ENCODE assay signal across 9 cellular contexts in genomic region chr7:107661865-107662379, GRCh38. TPM values are rescaled to one million over a fixed set of nuclear protein-coding genes. Genes with fewer than 3 reads are reported as not detected.
DNase-seq lines count a peak whose midpoint lies in the region; ATAC-seq lines count a peak whose summit lies in the region.
"Had no signal": no experiment of that assay in that cellular context is flagged by ENCODE, and none has a peak within 500 bp of the region (broad histone marks: within the 10 kb centered on the region; RNA-seq: fewer than 3 reads in every experiment).

No MANE protein-coding gene starts in this region.

- no peaks in the 10 kb centered on the region for H3K4me1 ChIP-seq in thymus (ENCODE audit: control insufficient read depth, insufficient read depth, low read length)

- H3K27ac ChIP-seq in thymus (ENCODE audit: low read depth), result no peak overlapping the region

- ATAC-seq in activated CD8-positive, alpha-beta T cell treated with anti-CD3 and anti-CD28 coated beads, Interleukin-2, amount 10 ng/mL, durations not matched to agents 7 days and 5 days, result no peak
- ATAC-seq in HG02642 (IDR thresholded peaks at IDR 0.05; ENCODE audit: poor library complexity, unreplicated experiment), result no peak

- H3K4me3 Mint-ChIP-seq in activated CD4-positive, alpha-beta T cell treated with anti-CD3 and anti-CD28 coated beads, Interleukin-2, amount 10 ng/mL, durations not matched to agents 7 days and 5 days, result peak overlapping the region; percentile 78
- H3K4me3 Mint-ChIP-seq in activated CD8-positive, alpha-beta T cell treated with anti-CD3 and anti-CD28 coated beads, Interleukin-2, amount 10 ng/mL, durations not matched to agents 7 days and 5 days, result peak overlapping the region; percentile 83

- H3K9me3 Mint-ChIP-seq in activated CD4-positive, alpha-beta T cell treated with anti-CD3 and anti-CD28 coated beads, Interleukin-2, amount 10 ng/mL, durations not matched to agents 7 days and 5 days, result no peaks in the 10 kb centered on the region
- H3K9me3 Mint-ChIP-seq in activated CD8-positive, alpha-beta T cell treated with anti-CD3 and anti-CD28 coated beads, Interleukin-2, amount 10 ng/mL, durations not matched to agents 7 days and 5 days (ENCODE audit: insufficient read depth), result no peaks in the 10 kb centered on the region

- H3K36me3 ChIP-seq in thymus (ENCODE audit: control insufficient read depth, insufficient read depth), result no peaks in the 10 kb centered on the region

- peak overlapping the region; percentile 26 for H3K4me3 ChIP-seq in thymus (ENCODE audit: low read length)

- H3K9me3 ChIP-seq in thymus (ENCODE audit: control insufficient read depth), result no peaks in the 10 kb centered on the region

- peaks cover 24% of the 10 kb centered on the region for H3K27me3 ChIP-seq in thymus (ENCODE audit: control insufficient read depth, insufficient read depth)

- no peak overlapping the region for H3K27ac Mint-ChIP-seq in activated CD4-positive, alpha-beta T cell treated with anti-CD3 and anti-CD28 coated beads, Interleukin-2, amount 10 ng/mL, durations not matched to agents 7 days and 5 days
- no peak overlapping the region for H3K27ac Mint-ChIP-seq in activated CD8-positive, alpha-beta T cell treated with anti-CD3 and anti-CD28 coated beads, Interleukin-2, amount 10 ng/mL, durations not matched to agents 7 days and 5 days

- H3K4me1 Mint-ChIP-seq in activated CD4-positive, alpha-beta T cell treated with anti-CD3 and anti-CD28 coated beads, Interleukin-2, amount 10 ng/mL, durations not matched to agents 7 days and 5 days, result peaks cover 36% of the 10 kb centered on the region
- peaks cover 33% of the 10 kb centered on the region for H3K4me1 Mint-ChIP-seq in activated CD8-positive, alpha-beta T cell treated with anti-CD3 and anti-CD28 coated beads, Interleukin-2, amount 10 ng/mL, durations not matched to agents 7 days and 5 days (ENCODE audit: low read depth)

- POLR2A ChIA-PET in activated CD4-positive, alpha-beta T cell treated with anti-CD3 and anti-CD28 coated beads, Interleukin-2, amount 10 ng/mL, durations not matched to agents 7 days and 5 days (lab: Charles Lee), result interaction anchor here (0.6 kb wide), 1 partner anchor 101 kb away, joined by 3 read pairs; no protein-coding TSS in a partner anchor
- POLR2A ChIA-PET in activated CD8-positive, alpha-beta T cell treated with anti-CD3 and anti-CD28 coated beads, Interleukin-2, amount 10 ng/mL, durations not matched to agents 7 days and 5 days (lab: Charles Lee), result interaction anchor here (1.5 kb wide), 1 partner anchor 82 kb away, joined by 6 read pairs; the partner anchor contains the start of gene CBLL1

- CTCF ChIA-PET in activated CD4-positive, alpha-beta T cell treated with anti-CD3 and anti-CD28 coated beads, Interleukin-2, amount 10 ng/mL, durations not matched to agents 7 days and 5 days (lab: Charles Lee), result interaction anchor here (1.1 to 2.1 kb wide), 5 partner anchors 17 to 82 kb away, joined by 3 to 6 read pairs (median 5); partner anchors contain the start of gene CBLL1
- CTCF ChIA-PET in activated CD8-positive, alpha-beta T cell treated with anti-CD3 and anti-CD28 coated beads, Interleukin-2, amount 10 ng/mL, durations not matched to agents 7 days and 5 days (lab: Charles Lee), result interaction anchor here (0.9 to 2.7 kb wide), 10 partner anchors 14 to 217 kb away, joined by 3 to 9 read pairs (median 3); partner anchors contain the start of genes COG5 and DUS4L

- H3K27me3 Mint-ChIP-seq in activated CD4-positive, alpha-beta T cell treated with anti-CD3 and anti-CD28 coated beads, Interleukin-2, amount 10 ng/mL, durations not matched to agents 7 days and 5 days, result peaks cover 3% of the 10 kb centered on the region
- H3K27me3 Mint-ChIP-seq in activated CD8-positive, alpha-beta T cell treated with anti-CD3 and anti-CD28 coated beads, Interleukin-2, amount 10 ng/mL, durations not matched to agents 7 days and 5 days (ENCODE audit: low read depth), result no peaks in the 10 kb centered on the region

- WGBS in thymus, result 17% methylated on average over 20 of the region's 20 CpGs

- H3K36me3 Mint-ChIP-seq in activated CD4-positive, alpha-beta T cell treated with anti-CD3 and anti-CD28 coated beads, Interleukin-2, amount 10 ng/mL, durations not matched to agents 7 days and 5 days (ENCODE audit: low read depth), result no peaks in the 10 kb centered on the region
- no peaks in the 10 kb centered on the region for H3K36me3 Mint-ChIP-seq in activated CD8-positive, alpha-beta T cell treated with anti-CD3 and anti-CD28 coated beads, Interleukin-2, amount 10 ng/mL, durations not matched to agents 7 days and 5 days (ENCODE audit: low read depth)

- no peak for DNase-seq in activated CD4-positive, alpha-beta T cell treated with anti-CD3 and anti-CD28 coated beads, Interleukin-2, amount 10 ng/mL, durations not matched to agents 7 days and 5 days
- no peak for DNase-seq in activated CD4-positive, alpha-beta T cell treated with anti-CD3 and anti-CD28 coated beads, Interleukin-2, amount 50 U/mL, for 48 hours
- no peak for DNase-seq in activated CD8-positive, alpha-beta T cell treated with anti-CD3 and anti-CD28 coated beads, Interleukin-2, amount 10 ng/mL, durations not matched to agents 7 days and 5 days
- DNase-seq in iPS-NIHi11 (ENCODE audit: low spot score) (peak; percentile 17), NCI-H2107 (lab: John Stamatoyannopoulos, UW) (no peak), EL (no peak)
- DNase-seq: NCI-H2029 treated with DMSO at 0.1 percent for 48 hours had no signal

RNA-seq across cellular contexts. Expression of gene SLC26A4, which starts 1.3 kb away (rescaled TPM):
- total RNA-seq in activated CD4-positive, alpha-beta T cell treated with anti-CD3 and anti-CD28 coated beads, Interleukin-2, amount 10 ng/mL, durations not matched to agents 7 days and 5 days, result 1 to 10 TPM; 1.3 to 2.0 TPM
- total RNA-seq in activated CD8-positive, alpha-beta T cell treated with anti-CD3 and anti-CD28 coated beads, Interleukin-2, amount 10 ng/mL, durations not matched to agents 7 days and 5 days, result 1 to 10 TPM in 1 of 2 experiments, under 1 TPM in 1; 0.94 to 1.1 TPM
- 0.39 TPM for polyA plus RNA-seq in thymus
